8 cellular contexts compared by ENCODE assay signal in the genomic region with DNA sequence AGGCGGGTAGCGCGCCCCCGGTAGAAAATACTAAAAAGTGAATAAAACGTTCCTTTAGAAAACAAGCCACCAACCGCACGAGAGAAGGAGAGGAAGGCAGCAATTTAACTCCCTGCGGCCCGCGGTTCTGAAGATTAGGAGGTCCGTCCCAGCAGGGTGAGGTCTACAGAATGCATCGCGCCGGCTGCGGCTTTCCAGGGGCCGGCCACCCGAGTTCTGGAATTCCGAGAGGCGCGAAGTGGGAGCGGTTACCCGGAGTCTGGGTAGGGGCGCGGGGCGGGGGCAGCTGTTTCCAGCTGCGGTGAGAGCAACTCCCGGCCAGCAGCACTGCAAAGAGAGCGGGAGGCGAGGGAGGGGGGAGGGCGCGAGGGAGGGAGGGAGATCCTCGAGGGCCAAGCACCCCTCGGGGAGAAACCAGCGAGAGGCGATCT.
A peak's percentile ranks its signal among the peaks of the same experiment; 100 is the strongest.
DNase-seq lines count a peak whose midpoint lies in the region; ATAC-seq and TF ChIP-seq lines count a peak whose summit lies in the region.

No MANE protein-coding gene starts in this region.

- in situ Hi-C loops in brain microvascular endothelial cell (cut with HindIII; ENCODE audit: low pct_ligation_motif_present, low sequenced_read_pairs) = loop anchor here (25.0 kb wide), 1 partner anchor 996 kb away; no protein-coding TSS in a partner anchor

- 1 to 2% (median 2%) methylated on average over 34 to 35 of the region's 35 CpGs for WGBS in spleen, 5 donors

- ATAC-seq in GM19467 (IDR thresholded peaks at IDR 0.05; ENCODE audit: unreplicated experiment) = no peak

- intact Hi-C loops in spleen (cut with DNase I; ENCODE audit: low total_unique reads) = no loop called here

- H3K27ac ChIP-seq in brain microvascular endothelial cell (no peak overlapping the region), spleen (peak overlapping the region; percentile 72 to 93 (median 89))

- no peaks in the 10 kb centered on the region for H3K9me3 ChIP-seq in spleen

- H3K4me1 ChIP-seq in spleen = peaks cover 0 to 35% (median 17%) of the 10 kb centered on the region in 6 donors

- peak; percentile 69 for DNase-seq in HuH-7 (ENCODE audit: low spot score)
- no peak for DNase-seq in brain microvascular endothelial cell
- peak; percentile 70 for DNase-seq in iPS-NIHi11 (ENCODE audit: low spot score)
- DNase-seq in spleen = peak; percentile 70
- no peak for DNase-seq in NCI-H146 treated with DMSO at 0.1 percent for 48 hours (lab: John Stamatoyannopoulos, UW; ENCODE audit: unreplicated experiment)
- no peak for DNase-seq in DMS153 (lab: John Stamatoyannopoulos, UW)
- no peak for DNase-seq in activated CD4-positive, CD25-positive, alpha-beta regulatory T cell treated with anti-CD3 and anti-CD28 coated beads, Interleukin-2, amount 50 U/mL, for 72 hours

- H3K4me3 ChIP-seq in brain microvascular endothelial cell (ENCODE audit: low read depth, low read length) (peak overlapping the region; percentile 64), spleen (peak overlapping the region; percentile 21 to 71 (median 41))

- no peaks in the 10 kb centered on the region for H3K36me3 ChIP-seq in brain microvascular endothelial cell (replicated peaks)
- no peaks in the 10 kb centered on the region for H3K36me3 ChIP-seq in spleen

- no peak for TF ChIP-seq POLR2A in spleen (IDR thresholded peaks at IDR 0.05)

- H3K27me3 ChIP-seq in brain microvascular endothelial cell (replicated peaks) (peaks cover 37% of the 10 kb centered on the region), spleen (replicated peaks in 1 of 7) (peaks cover 0 to 59% (median 25%) of the 10 kb centered on the region in 7 donors)

- TF ChIP-seq CTCF in brain microvascular endothelial cell (IDR thresholded peaks at IDR 0.05; ENCODE audit: low read depth, low read length, missing control alignments) = no peak
- TF ChIP-seq CTCF in spleen (IDR thresholded peaks at IDR 0.05 in 8 of 11, conservative IDR thresholded peaks at IDR 0.05 in 3 of 11) = no peak

Comparison
In these comparisons a context has a peak if more than half of its experiments do, and no peak if none do; other contexts are left out.
1. DNase-seq: peak in HuH-7 (single experiment), iPS-NIHi11 (single experiment) and spleen (single experiment); none in brain microvascular endothelial cell (single experiment), NCI-H146 treated with DMSO at 0.1 percent for 48 hours (single experiment), DMS153 (single experiment) and activated CD4-positive, CD25-positive, alpha-beta regulatory T cell treated with anti-CD3 and anti-CD28 coated beads, Interleukin-2, amount 50 U/mL, for 72 hours (single experiment).